In genomic region chrX:17736856-17737706, GRCh38 we compare ENCODE assay signal across 7 cellular contexts. TPM values are rescaled to one million over a fixed set of nuclear protein-coding genes. Genes with fewer than 3 reads are reported as not detected.
DNase-seq lines count a peak whose midpoint lies in the region; ATAC-seq and TF ChIP-seq lines count a peak whose summit lies in the region.

A gene with protein sequence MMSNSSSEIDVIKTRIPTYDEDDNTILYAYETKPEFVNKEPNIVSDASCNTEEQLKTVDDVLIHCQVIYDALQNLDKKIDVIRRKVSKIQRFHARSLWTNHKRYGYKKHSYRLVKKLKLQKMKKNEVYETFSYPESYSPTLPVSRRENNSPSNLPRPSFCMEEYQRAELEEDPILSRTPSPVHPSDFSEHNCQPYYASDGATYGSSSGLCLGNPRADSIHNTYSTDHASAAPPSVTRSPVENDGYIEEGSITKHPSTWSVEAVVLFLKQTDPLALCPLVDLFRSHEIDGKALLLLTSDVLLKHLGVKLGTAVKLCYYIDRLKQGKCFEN (plus strand): TSS chrX:17737493. CDS start chrX:17744187, 6,694 bp downstream.

- ATAC-seq in GM18868 (IDR thresholded peaks at IDR 0.05; ENCODE audit: unreplicated experiment) (peak; percentile 79), HG03342 (IDR thresholded peaks at IDR 0.05; ENCODE audit: unreplicated experiment) (peak; percentile 71)

- DNase-seq in NCI-H526 (lab: John Stamatoyannopoulos, UW) (peak; percentile 97 to 99), lower leg skin (ENCODE audit: low spot score in 2 of 2) (peak; percentile 97 to 99)
- peak; percentile 88 for DNase-seq in activated CD8-positive, alpha-beta memory T cell treated with anti-CD3 and anti-CD28 coated beads for 24 hours
- peak; percentile 73 for DNase-seq in effector CD4-positive, alpha-beta T cell
- peak; percentile 86 for DNase-seq in stimulated activated CD4-positive, alpha-beta T cell treated with anti-CD3 and anti-CD28 coated beads, Interleukin-4, amount 100 ng/mL, for 1 hour

- intact Hi-C loops in lower leg skin (cut with DNase I; ENCODE audit: low total_unique reads), result no loop called here

- peak within 1 kb of the TSS; percentile 28 for H3K4me3 ChIP-seq in lower leg skin (ENCODE audit: low read depth, poor library complexity, severe bottlenecking)

- 0 to 53% methylated on average over 19 to 66 of the region's 67 CpGs for WGBS in lower leg skin, 2 donors

- TF ChIP-seq POLR2A in lower leg skin (IDR thresholded peaks at IDR 0.05), result no peak

- no peak for TF ChIP-seq CTCF in lower leg skin (IDR thresholded peaks at IDR 0.05)

RNA-seq across cellular contexts. Expression of the gene that starts here (rescaled TPM):
- total RNA-seq in lower leg skin, result 10 to 100 TPM in 1 of 4 donors, 1 to 10 TPM in 3; 3.2 to 11.6 (median 5.6) TPM

Comparison
In these comparisons a context has a peak if more than half of its experiments do, and no peak if none do; other contexts are left out.
1. Peak in every context shown above with its lines: DNase-seq, ATAC-seq and H3K4me3 ChIP-seq.